In the genomic region with DNA sequence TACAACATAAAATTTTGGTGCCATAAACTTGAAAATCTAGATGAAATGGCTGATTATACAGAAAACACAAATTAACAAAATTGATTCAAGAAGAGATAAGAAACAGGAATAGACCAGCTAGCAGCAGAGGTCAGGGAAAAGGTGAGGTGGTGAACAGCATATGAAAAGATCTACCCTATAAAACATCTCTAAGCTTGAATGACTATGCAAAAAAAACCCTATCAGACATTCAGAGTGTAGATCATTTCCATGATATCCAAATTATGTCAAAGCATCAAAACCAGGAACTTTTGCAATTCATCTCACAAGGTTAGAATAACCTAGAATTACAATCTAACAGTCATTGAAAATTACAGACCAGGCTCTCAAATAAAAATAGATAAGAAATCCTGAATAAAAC, we compare ENCODE assay signal across 2 cellular contexts.
TF ChIP-seq lines count a peak whose summit lies in the region.

No MANE protein-coding gene starts in this region.

TF ChIP-seq in HepG2, 621 proteins besides CTCF, POLR2A, EP300 and RAD21:
- no peak for TF ChIP-seq ZNF569 (CRISPR knock-in tag; IDR thresholded peaks at IDR 0.05; ENCODE audit: borderline replicate concordance)
- TF ChIP-seq, protein P1, sequence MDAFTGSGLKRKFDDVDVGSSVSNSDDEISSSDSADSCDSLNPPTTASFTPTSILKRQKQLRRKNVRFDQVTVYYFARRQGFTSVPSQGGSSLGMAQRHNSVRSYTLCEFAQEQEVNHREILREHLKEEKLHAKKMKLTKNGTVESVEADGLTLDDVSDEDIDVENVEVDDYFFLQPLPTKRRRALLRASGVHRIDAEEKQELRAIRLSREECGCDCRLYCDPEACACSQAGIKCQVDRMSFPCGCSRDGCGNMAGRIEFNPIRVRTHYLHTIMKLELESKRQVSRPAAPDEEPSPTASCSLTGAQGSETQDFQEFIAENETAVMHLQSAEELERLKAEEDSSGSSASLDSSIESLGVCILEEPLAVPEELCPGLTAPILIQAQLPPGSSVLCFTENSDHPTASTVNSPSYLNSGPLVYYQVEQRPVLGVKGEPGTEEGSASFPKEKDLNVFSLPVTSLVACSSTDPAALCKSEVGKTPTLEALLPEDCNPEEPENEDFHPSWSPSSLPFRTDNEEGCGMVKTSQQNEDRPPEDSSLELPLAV (CRISPR knock-in tag; conservative IDR thresholded peaks at IDR 0.05; ENCODE audit: low read depth), result no peak
- TF ChIP-seq NFE2L2 (IDR thresholded peaks at IDR 0.05; ENCODE audit: low read length), result peak; percentile 64

TF ChIP-seq in K562, 482 proteins besides CTCF, POLR2A, EP300 and RAD21:
- TF ChIP-seq ZNF316 (IDR thresholded peaks at IDR 0.05) (peak; percentile 61), MAFG (tag; conservative IDR thresholded peaks at IDR 0.05) (peak; percentile 77), ZFPM2 (CRISPR knock-in tag; IDR thresholded peaks at IDR 0.05) (no peak), C11orf30 (IDR thresholded peaks at IDR 0.05; ENCODE audit: low read depth) (peak; percentile 32)
- TF ChIP-seq, protein P2, sequence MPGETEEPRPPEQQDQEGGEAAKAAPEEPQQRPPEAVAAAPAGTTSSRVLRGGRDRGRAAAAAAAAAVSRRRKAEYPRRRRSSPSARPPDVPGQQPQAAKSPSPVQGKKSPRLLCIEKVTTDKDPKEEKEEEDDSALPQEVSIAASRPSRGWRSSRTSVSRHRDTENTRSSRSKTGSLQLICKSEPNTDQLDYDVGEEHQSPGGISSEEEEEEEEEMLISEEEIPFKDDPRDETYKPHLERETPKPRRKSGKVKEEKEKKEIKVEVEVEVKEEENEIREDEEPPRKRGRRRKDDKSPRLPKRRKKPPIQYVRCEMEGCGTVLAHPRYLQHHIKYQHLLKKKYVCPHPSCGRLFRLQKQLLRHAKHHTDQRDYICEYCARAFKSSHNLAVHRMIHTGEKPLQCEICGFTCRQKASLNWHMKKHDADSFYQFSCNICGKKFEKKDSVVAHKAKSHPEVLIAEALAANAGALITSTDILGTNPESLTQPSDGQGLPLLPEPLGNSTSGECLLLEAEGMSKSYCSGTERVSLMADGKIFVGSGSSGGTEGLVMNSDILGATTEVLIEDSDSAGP (CRISPR knock-in tag; IDR thresholded peaks at IDR 0.05), result no peak
- TF ChIP-seq, protein P3, sequence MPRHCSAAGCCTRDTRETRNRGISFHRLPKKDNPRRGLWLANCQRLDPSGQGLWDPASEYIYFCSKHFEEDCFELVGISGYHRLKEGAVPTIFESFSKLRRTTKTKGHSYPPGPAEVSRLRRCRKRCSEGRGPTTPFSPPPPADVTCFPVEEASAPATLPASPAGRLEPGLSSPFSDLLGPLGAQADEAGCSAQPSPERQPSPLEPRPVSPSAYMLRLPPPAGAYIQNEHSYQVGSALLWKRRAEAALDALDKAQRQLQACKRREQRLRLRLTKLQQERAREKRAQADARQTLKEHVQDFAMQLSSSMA (CRISPR knock-in tag; IDR thresholded peaks at IDR 0.05), result no peak
TF ChIP-seq in K562: peak in this region for 3.
